Comparison of ENCODE assay signal across 10 cellular contexts in the genomic region with DNA sequence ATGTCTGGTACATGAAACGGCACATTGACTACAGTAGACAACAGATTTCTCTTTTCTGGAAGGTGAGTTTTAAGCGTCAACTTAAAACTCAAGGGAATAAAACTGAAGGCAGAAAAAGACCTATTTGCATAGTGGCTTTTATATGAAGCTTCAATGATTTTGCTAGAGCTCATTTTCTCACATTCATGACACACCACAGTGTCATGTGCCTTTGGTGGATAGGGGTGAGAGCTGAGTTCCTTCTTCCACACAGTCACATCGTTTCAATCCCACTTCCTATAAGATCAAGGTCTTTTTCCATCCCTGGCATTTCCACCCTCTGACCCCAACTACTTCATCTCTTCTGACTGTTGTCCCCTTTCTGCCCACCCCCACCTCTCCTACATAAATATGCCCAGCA. TPM values are rescaled to one million over a fixed set of nuclear protein-coding genes. Genes with fewer than 3 reads are reported as not detected.
DNase-seq lines count a peak whose midpoint lies in the region; ATAC-seq and TF ChIP-seq lines count a peak whose summit lies in the region.
"Had no signal": no experiment of that assay in that cellular context is flagged by ENCODE, and none has a peak within 500 bp of the region (broad histone marks: within the 10 kb centered on the region; RNA-seq: fewer than 3 reads in every experiment).

No MANE protein-coding gene starts in this region.

- ATAC-seq in psoas muscle, result no peak

- no peaks in the 10 kb centered on the region for H3K9me3 Mint-ChIP-seq in T-helper 2 cell treated with Interferon-gamma antibody and Interleukin-4, amounts not matched to agents 5 μg/mL and 100 μg/mL, for 36 hours
- no peaks in the 10 kb centered on the region for H3K9me3 Mint-ChIP-seq in HFFc6

- no peaks in the 10 kb centered on the region for H3K27me3 ChIP-seq in psoas muscle (ENCODE audit: insufficient read depth in 3 of 3, low read length in 2 of 3)
- H3K27me3 ChIP-seq in H7 (ENCODE audit: control insufficient read depth, insufficient read depth, low read length), result peaks cover 2% of the 10 kb centered on the region; the same call in 1 of the 2 replicates

- TF ChIP-seq CTCF in HFFc6 (IDR thresholded peaks at IDR 0.05) (no peak), psoas muscle (IDR thresholded peaks at IDR 0.05) (no peak)

- WGBS in psoas muscle, 3 donors, result 73 to 88% (median 75%) methylated on average over 3 of the region's 3 CpGs

- no peaks in the 10 kb centered on the region for H3K9me3 ChIP-seq in psoas muscle

- H3K4me1 Mint-ChIP-seq in T-helper 2 cell treated with Interferon-gamma antibody and Interleukin-4, amounts not matched to agents 5 μg/mL and 100 μg/mL, for 36 hours (ENCODE audit: low read depth), result peaks cover 76% of the 10 kb centered on the region
- peaks cover 30% of the 10 kb centered on the region for H3K4me1 Mint-ChIP-seq in HFFc6 (ENCODE audit: low read depth)

- H3K4me3 Mint-ChIP-seq in T-helper 2 cell treated with Interferon-gamma antibody and Interleukin-4, amounts not matched to agents 5 μg/mL and 100 μg/mL, for 36 hours, result peak overlapping the region; percentile 6
- H3K4me3 Mint-ChIP-seq in HFFc6, result peak overlapping the region; percentile 79

- H3K27me3 Mint-ChIP-seq in T-helper 2 cell treated with Interferon-gamma antibody and Interleukin-4, amounts not matched to agents 5 μg/mL and 100 μg/mL, for 36 hours (ENCODE audit: low read depth), result no peaks in the 10 kb centered on the region
- peaks cover 1% of the 10 kb centered on the region for H3K27me3 Mint-ChIP-seq in HFFc6 (ENCODE audit: insufficient read depth)

- peak; percentile 21 for DNase-seq in T-helper 2 cell treated with Interferon-gamma antibody and Interleukin-4, amounts not matched to agents 5 μg/mL and 100 μg/mL, for 36 hours (ENCODE audit: low spot score)
- DNase-seq in T-helper 2 cell (no peak), HFFc6 (no peak), MV-4-11 (lab: John Stamatoyannopoulos, UW) (peak; percentile 11), psoas muscle (no peak), H7 (no peak), NCI-H187 treated with DMSO at 0.1 percent for 48 hours (lab: John Stamatoyannopoulos, UW) (no peak)
- DNase-seq in effector CD4-positive, alpha-beta T cell, result no peak
- DNase-seq: ACHN, activated gamma-delta T cell treated with Interleukin-2 at 50 U/mL for 16 hours had no signal

- intact Hi-C loops in psoas muscle (cut with DNase I), result no loop called here

- H3K36me3 ChIP-seq in psoas muscle (ENCODE audit: insufficient read depth in 1 of 2, low read depth in 1 of 2), result no peaks in the 10 kb centered on the region
- H3K36me3 ChIP-seq in H7 (replicated peaks; ENCODE audit: control insufficient read depth, insufficient read depth, low read length), result no peaks in the 10 kb centered on the region

- H3K4me3 ChIP-seq in psoas muscle, result no peak overlapping the region
- no peak overlapping the region for H3K4me3 ChIP-seq in H7 (ENCODE audit: insufficient read depth, low read depth, low read length)

- H3K36me3 Mint-ChIP-seq in T-helper 2 cell treated with Interferon-gamma antibody and Interleukin-4, amounts not matched to agents 5 μg/mL and 100 μg/mL, for 36 hours (ENCODE audit: low read depth), result peaks cover 48% of the 10 kb centered on the region
- H3K36me3 Mint-ChIP-seq in HFFc6 (ENCODE audit: low read depth), result no peaks in the 10 kb centered on the region

- H3K27ac Mint-ChIP-seq in T-helper 2 cell treated with Interferon-gamma antibody and Interleukin-4, amounts not matched to agents 5 μg/mL and 100 μg/mL, for 36 hours, result peak overlapping the region; percentile 77
- H3K27ac Mint-ChIP-seq in HFFc6, result peak overlapping the region; percentile 48; the same call in 1 of the 2 replicates

- H3K27ac ChIP-seq in psoas muscle, result peak overlapping the region; percentile 87

- H3K4me1 ChIP-seq in psoas muscle, result peaks cover 14% of the 10 kb centered on the region

RNA-seq across cellular contexts. Expression of gene IL12RB2, which starts 31.0 kb away (rescaled TPM):
- not detected for total RNA-seq in HFFc6 (2021; fragmentation: NEBNext Ultra II Directional; extraction: Animal tissue kit (Norgen Biotek cat#: 25700))
- total RNA-seq in psoas muscle, result 1 to 10 TPM; 2.0 to 9.5 (median 5.1) TPM
- 1 to 10 TPM in 1 of 3 donors, under 1 TPM in 2; 0.13 to 6.5 (median 0.67) TPM for polyA plus RNA-seq in psoas muscle
- 0.45 and 1.4 TPM in 2 replicates for total RNA-seq in H7 (2014; rRNA removed; shearing (Covaris generic))

Comparison
In these comparisons a context has a peak if more than half of its experiments do, and no peak if none do; other contexts are left out.
1. DNase-seq: peak in T-helper 2 cell treated with Interferon-gamma antibody and Interleukin-4, amounts not matched to agents 5 μg/mL and 100 μg/mL, for 36 hours (single experiment) and MV-4-11 (single experiment); none in T-helper 2 cell (0 of 5), HFFc6 (single experiment), psoas muscle (0 of 2), effector CD4-positive, alpha-beta T cell (single experiment), H7 (single experiment) and NCI-H187 treated with DMSO at 0.1 percent for 48 hours (single experiment).